Comparison of ENCODE assay signal across 1 cellular context in the genomic region with DNA sequence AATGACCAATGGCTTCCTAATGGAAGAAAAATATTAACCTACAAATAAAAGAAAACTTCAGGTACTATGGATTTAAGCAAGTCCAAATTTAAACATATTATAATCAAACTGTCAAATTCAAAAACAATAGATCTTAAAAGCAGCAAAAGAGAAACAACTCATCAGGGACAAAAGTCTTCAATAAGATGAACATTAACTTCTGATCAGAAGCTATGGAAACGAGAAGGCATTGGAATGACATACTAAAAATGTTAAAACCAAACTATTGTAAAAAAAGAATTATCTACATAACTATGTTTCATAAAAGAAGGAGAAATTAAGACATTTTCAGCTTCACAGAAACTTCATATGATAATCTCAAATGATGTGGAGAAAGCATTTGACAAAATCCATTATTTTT.
TF ChIP-seq lines count a peak whose summit lies in the region.

No MANE protein-coding gene starts in this region.

TF ChIP-seq in K562, 482 proteins besides CTCF, POLR2A, EP300 and RAD21 (continued from another document):
- TF ChIP-seq, protein P1, sequence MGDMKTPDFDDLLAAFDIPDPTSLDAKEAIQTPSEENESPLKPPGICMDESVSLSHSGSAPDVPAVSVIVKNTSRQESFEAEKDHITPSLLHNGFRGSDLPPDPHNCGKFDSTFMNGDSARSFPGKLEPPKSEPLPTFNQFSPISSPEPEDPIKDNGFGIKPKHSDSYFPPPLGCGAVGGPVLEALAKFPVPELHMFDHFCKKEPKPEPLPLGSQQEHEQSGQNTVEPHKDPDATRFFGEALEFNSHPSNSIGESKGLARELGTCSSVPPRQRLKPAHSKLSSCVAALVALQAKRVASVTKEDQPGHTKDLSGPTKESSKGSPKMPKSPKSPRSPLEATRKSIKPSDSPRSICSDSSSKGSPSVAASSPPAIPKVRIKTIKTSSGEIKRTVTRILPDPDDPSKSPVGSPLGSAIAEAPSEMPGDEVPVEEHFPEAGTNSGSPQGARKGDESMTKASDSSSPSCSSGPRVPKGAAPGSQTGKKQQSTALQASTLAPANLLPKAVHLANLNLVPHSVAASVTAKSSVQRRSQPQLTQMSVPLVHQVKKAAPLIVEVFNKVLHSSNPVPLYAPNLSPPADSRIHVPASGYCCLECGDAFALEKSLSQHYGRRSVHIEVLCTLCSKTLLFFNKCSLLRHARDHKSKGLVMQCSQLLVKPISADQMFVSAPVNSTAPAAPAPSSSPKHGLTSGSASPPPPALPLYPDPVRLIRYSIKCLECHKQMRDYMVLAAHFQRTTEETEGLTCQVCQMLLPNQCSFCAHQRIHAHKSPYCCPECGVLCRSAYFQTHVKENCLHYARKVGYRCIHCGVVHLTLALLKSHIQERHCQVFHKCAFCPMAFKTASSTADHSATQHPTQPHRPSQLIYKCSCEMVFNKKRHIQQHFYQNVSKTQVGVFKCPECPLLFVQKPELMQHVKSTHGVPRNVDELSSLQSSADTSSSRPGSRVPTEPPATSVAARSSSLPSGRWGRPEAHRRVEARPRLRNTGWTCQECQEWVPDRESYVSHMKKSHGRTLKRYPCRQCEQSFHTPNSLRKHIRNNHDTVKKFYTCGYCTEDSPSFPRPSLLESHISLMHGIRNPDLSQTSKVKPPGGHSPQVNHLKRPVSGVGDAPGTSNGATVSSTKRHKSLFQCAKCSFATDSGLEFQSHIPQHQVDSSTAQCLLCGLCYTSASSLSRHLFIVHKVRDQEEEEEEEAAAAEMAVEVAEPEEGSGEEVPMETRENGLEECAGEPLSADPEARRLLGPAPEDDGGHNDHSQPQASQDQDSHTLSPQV (IDR thresholded peaks at IDR 0.05) = no peak
- TF ChIP-seq, protein P2, sequence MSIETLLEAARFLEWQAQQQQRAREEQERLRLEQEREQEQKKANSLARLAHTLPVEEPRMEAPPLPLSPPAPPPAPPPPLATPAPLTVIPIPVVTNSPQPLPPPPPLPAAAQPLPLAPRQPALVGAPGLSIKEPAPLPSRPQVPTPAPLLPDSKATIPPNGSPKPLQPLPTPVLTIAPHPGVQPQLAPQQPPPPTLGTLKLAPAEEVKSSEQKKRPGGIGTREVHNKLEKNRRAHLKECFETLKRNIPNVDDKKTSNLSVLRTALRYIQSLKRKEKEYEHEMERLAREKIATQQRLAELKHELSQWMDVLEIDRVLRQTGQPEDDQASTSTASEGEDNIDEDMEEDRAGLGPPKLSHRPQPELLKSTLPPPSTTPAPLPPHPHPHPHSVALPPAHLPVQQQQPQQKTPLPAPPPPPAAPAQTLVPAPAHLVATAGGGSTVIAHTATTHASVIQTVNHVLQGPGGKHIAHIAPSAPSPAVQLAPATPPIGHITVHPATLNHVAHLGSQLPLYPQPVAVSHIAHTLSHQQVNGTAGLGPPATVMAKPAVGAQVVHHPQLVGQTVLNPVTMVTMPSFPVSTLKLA (conservative IDR thresholded peaks at IDR 0.05) = no peak
- no peak for TF ChIP-seq CSDE1 (IDR thresholded peaks at IDR 0.05)
